Comparison of ENCODE assay signal across 11 cellular contexts in the genomic region with DNA sequence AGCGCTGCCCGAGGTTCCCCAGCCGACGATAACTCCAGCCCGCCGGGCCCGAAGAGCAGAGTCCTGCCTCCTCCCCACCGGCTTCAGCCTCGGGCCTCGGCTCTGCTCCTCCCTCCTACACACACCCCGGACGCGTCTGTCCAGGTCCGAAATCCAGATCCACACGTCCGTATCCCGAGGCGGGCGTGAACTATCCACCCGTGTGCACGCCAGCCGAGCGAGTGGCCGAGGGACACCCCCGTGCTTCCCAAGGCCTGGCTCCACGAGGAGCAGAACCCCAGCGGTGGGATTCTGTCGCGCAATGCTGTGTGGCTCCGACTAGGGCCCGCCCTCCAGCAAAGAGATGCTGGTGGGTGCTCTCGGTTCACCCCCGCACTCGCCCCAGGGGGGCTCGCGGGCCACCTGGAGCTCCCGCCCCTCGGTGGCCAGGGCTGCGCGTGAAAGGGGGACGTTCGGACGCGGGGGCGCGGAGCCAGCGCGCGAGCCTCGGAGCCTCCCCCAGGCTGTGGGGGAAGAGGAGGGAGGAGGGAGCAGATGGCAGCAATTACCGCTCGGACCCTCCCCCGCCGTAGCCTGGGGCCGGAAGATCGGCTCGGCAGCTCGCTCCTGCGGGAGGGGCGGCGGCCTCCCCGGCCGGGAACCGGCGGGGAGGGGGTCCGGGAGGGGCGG. TPM values are rescaled to one million over a fixed set of nuclear protein-coding genes. Genes with fewer than 3 reads are reported as not detected.
DNase-seq lines count a peak whose midpoint lies in the region; ATAC-seq and TF ChIP-seq lines count a peak whose summit lies in the region.
"Had no signal": no experiment of that assay in that cellular context is flagged by ENCODE, and none has a peak within 500 bp of the region (broad histone marks: within the 10 kb centered on the region; RNA-seq: fewer than 3 reads in every experiment).

No MANE protein-coding gene starts in this region.

- peaks cover 66% of the 10 kb centered on the region for H3K4me1 Mint-ChIP-seq in brain

- H3K4me3 Mint-ChIP-seq in brain: peak overlapping the region in 4 of 5 experiments; percentile 24 to 75 (median 52)
- H3K4me3 Mint-ChIP-seq: T-helper 1 cell treated with Interleukin-12 subunit alpha and Interleukin-12 subunit beta and Interleukin-4 antibody, amounts not matched to agents 30 μg/mL and 1 μg/mL, for 36 hours had no signal

- no peak for TF ChIP-seq EP300 in suprapubic skin (IDR thresholded peaks at IDR 0.05)

- H3K4me1 ChIP-seq in right lobe of liver (peaks cover 0 to 15% (median 0%) of the 10 kb centered on the region in 4 donors), suprapubic skin (peaks cover 22% of the 10 kb centered on the region)
- H3K4me1 ChIP-seq: A549 had no signal

- TF ChIP-seq POLR2A in right lobe of liver (IDR thresholded peaks at IDR 0.05): no peak
- TF ChIP-seq POLR2A in suprapubic skin (IDR thresholded peaks at IDR 0.05): no peak

- ATAC-seq in right lobe of liver: peak in 3 of 4 donors; percentile 8 to 11 (median 10)
- ATAC-seq in HG02840 (IDR thresholded peaks at IDR 0.05; ENCODE audit: low FRiP score, unreplicated experiment): no peak
- ATAC-seq: A549 had no signal

- peak overlapping the region in 2 of 3 donors; percentile 21 to 31 for H3K4me3 ChIP-seq in right lobe of liver
- H3K4me3 ChIP-seq in suprapubic skin: peak overlapping the region; percentile 49
- H3K4me3 ChIP-seq: A549 had no signal

- peak; percentile 19 for DNase-seq in NCI-H1092 treated with DMSO at 0.1 percent for 48 hours (lab: John Stamatoyannopoulos, UW)
- DNase-seq in NCI-H1092 (lab: John Stamatoyannopoulos, UW): no peak
- peak in 1 of 3 donors; percentile 17 for DNase-seq in right lobe of liver
- DNase-seq in suprapubic skin (ENCODE audit: low spot score in 2 of 2): peak in 1 of 2 donors; percentile 65
- no peak for DNase-seq in NCI-H2029 treated with DMSO at 0.1 percent for 48 hours (lab: John Stamatoyannopoulos, UW)
- no peak for DNase-seq in NCI-H2196 (lab: John Stamatoyannopoulos, UW; ENCODE audit: unreplicated experiment)

- H3K27me3 ChIP-seq in right lobe of liver (no peaks in the 10 kb centered on the region), suprapubic skin (peaks cover 27% of the 10 kb centered on the region)

- no peaks in the 10 kb centered on the region for H3K9me3 Mint-ChIP-seq in brain
- H3K9me3 Mint-ChIP-seq: T-helper 1 cell treated with Interleukin-12 subunit alpha and Interleukin-12 subunit beta and Interleukin-4 antibody, amounts not matched to agents 30 μg/mL and 1 μg/mL, for 36 hours had no signal

- TF ChIP-seq CTCF in brain (conservative IDR thresholded peaks at IDR 0.05): no peak
- no peak for TF ChIP-seq CTCF in right lobe of liver (IDR thresholded peaks at IDR 0.05)
- no peak for TF ChIP-seq CTCF in suprapubic skin (IDR thresholded peaks at IDR 0.05)

- no peaks in the 10 kb centered on the region for H3K9me3 ChIP-seq in right lobe of liver
- H3K9me3 ChIP-seq in suprapubic skin: no peaks in the 10 kb centered on the region
- H3K9me3 ChIP-seq: A549 had no signal

- intact Hi-C loops in right lobe of liver (cut with DNase I): no loop called here

- no peak overlapping the region for H3K27ac ChIP-seq in right lobe of liver
- no peak overlapping the region for H3K27ac ChIP-seq in suprapubic skin
- H3K27ac ChIP-seq: A549 had no signal

- H3K36me3 Mint-ChIP-seq in brain: no peaks in the 10 kb centered on the region

- peaks cover 9% of the 10 kb centered on the region for H3K27me3 Mint-ChIP-seq in brain

- 13% methylated on average over 20 of the region's 67 CpGs for WGBS in right lobe of liver (ENCODE audit: insufficient coverage, low coverage, low lambda C conversion rate, missing lambda C conversion rate)
- 1% methylated on average over 14 of the region's 67 CpGs for WGBS in suprapubic skin

- H3K36me3 ChIP-seq in right lobe of liver (no peaks in the 10 kb centered on the region), suprapubic skin (no peaks in the 10 kb centered on the region)

- H3K27ac Mint-ChIP-seq in brain: peak overlapping the region in 1 of 5 experiments; percentile 91
- H3K27ac Mint-ChIP-seq: T-helper 1 cell treated with Interleukin-12 subunit alpha and Interleukin-12 subunit beta and Interleukin-4 antibody, amounts not matched to agents 30 μg/mL and 1 μg/mL, for 36 hours had no signal

RNA-seq across cellular contexts. Expression of a gene that starts 18.9 kb away (rescaled TPM):
- not detected for polyA plus RNA-seq in brain (ENCODE audit: insufficient read depth, low read depth, low replicate concordance)
- total RNA-seq in right lobe of liver: 10 to 100 TPM in 1 of 6 experiments, 1 to 10 TPM in 2, not detected in 3; 1.1 to 10.5 (median 2.1) TPM
- not detected for total RNA-seq in suprapubic skin
- total RNA-seq: temporal lobe had no signal
- polyA plus RNA-seq: A549 had no signal

RNA-seq across cellular contexts. Expression of a gene that starts 20.4 kb away (rescaled TPM):
- 0.46 TPM for polyA plus RNA-seq in brain (ENCODE audit: insufficient read depth, low read depth, low replicate concordance)
- total RNA-seq in right lobe of liver (1 to 10 TPM in 2 of 6 experiments, under 1 TPM in 4; 0.14 to 1.8 (median 0.55) TPM), suprapubic skin (under 1 TPM; 0.16 to 0.40 (median 0.32) TPM)

RNA-seq across cellular contexts. Expression of a gene that starts 38.3 kb away (rescaled TPM):
- 9.8 TPM for polyA plus RNA-seq in brain (ENCODE audit: insufficient read depth, low read depth, low replicate concordance)
- total RNA-seq in right lobe of liver (10 to 100 TPM in 1 of 6 experiments, 1 to 10 TPM in 5; 2.9 to 10.7 (median 6.2) TPM), suprapubic skin (10 to 100 TPM; 31.2 to 43.4 (median 39.0) TPM)
